ENCODE assay signal across 1 cellular context in genomic region chr3:150546226-150547044, GRCh38.
A peak's percentile ranks its signal among the peaks of the same experiment; 100 is the strongest.
TF ChIP-seq lines count a peak whose summit lies in the region.

EIF2A (plus strand) TSS chr3:150546787; CDS start chr3:150546803, 16 bp downstream.
SERP1 (minus strand) TSS chr3:150546496; CDS start chr3:150546135, 361 bp downstream.

TF ChIP-seq in K562, 482 proteins besides CTCF, POLR2A, EP300 and RAD21 (continued from another document and continues in another):
- TF ChIP-seq UBTF (IDR thresholded peaks at IDR 0.05; ENCODE audit: borderline replicate concordance in 1 of 2, low read depth in 2 of 2, low read length in 2 of 2) (peak in 1 of 2 experiments; percentile 89; a peak in 2 of 4 replicates), BRD4 (IDR thresholded peaks at IDR 0.05) (peak; percentile 81), JUNB (CRISPR knock-in tag; conservative IDR thresholded peaks at IDR 0.05) (no peak), CREB1 (IDR thresholded peaks at IDR 0.05) (peak; percentile 100), CREB1 (CRISPR knock-in tag; IDR thresholded peaks at IDR 0.05) (peak; percentile 100), MEF2A (IDR thresholded peaks at IDR 0.05; ENCODE audit: control insufficient read depth, low read depth, low read length) (no peak), POLR3G (IDR thresholded peaks at IDR 0.05; ENCODE audit: extremely low read depth, insufficient read length, insufficient replicate concordance) (no peak), NR2C2 (CRISPR knock-in tag; IDR thresholded peaks at IDR 0.05) (peak; percentile 98), NR2C2 (tag; IDR thresholded peaks at IDR 0.05) (peak; percentile 100), GATAD2A (IDR thresholded peaks at IDR 0.05) (no peak), ELF4 (CRISPR knock-in tag; IDR thresholded peaks at IDR 0.05) (no peak), FIP1L1 (IDR thresholded peaks at IDR 0.05; ENCODE audit: low read depth, low read length, poor library complexity, severe bottlenecking) (peak; percentile 95), XRCC5 (IDR thresholded peaks at IDR 0.05; ENCODE audit: low read depth, low read length) (0 out of 2 replicates have a peak, but pooled peaks have one; percentile 18), KLF16 (IDR thresholded peaks at IDR 0.05) (no peak), ZNF436 (CRISPR knock-in tag; IDR thresholded peaks at IDR 0.05) (no peak), ERF (CRISPR knock-in tag; IDR thresholded peaks at IDR 0.05) (peak; percentile 11; the same call in 1 of the 2 replicates), NR3C1 (CRISPR knock-in tag; IDR thresholded peaks at IDR 0.05) (0 out of 2 replicates have a peak, but pooled peaks have one; percentile 80), FOXK1 (CRISPR knock-in tag; IDR thresholded peaks at IDR 0.05; ENCODE audit: borderline replicate concordance) (peak; percentile 82; the same call in 1 of the 2 replicates), SP1 (CRISPR knock-in tag; IDR thresholded peaks at IDR 0.05) (peak; percentile 78), ILK (tag; IDR thresholded peaks at IDR 0.05; ENCODE audit: borderline replicate concordance, low read depth) (no peak), HDAC8 (tag; IDR thresholded peaks at IDR 0.05) (no peak), SAP30 (IDR thresholded peaks at IDR 0.05; ENCODE audit: borderline replicate concordance, insufficient read depth, low read depth, low read length, poor library complexity, severe bottlenecking) (peak; percentile 91), HOMEZ (CRISPR knock-in tag; IDR thresholded peaks at IDR 0.05) (no peak), ATF7 (IDR thresholded peaks at IDR 0.05) (peak; percentile 89), TFE3 (CRISPR knock-in tag; IDR thresholded peaks at IDR 0.05) (no peak), SIN3A (IDR thresholded peaks at IDR 0.05; ENCODE audit: borderline replicate concordance in 2 of 2, control insufficient read depth in 1 of 2, low read depth in 2 of 2, low read length in 2 of 2) (peak; percentile 89 to 95; a peak in 3 of 4 replicates), ZNF324 (CRISPR knock-in tag; IDR thresholded peaks at IDR 0.05) (no peak), RBM17 (IDR thresholded peaks at IDR 0.05; ENCODE audit: borderline replicate concordance, low read depth, low read length) (no peak), OTX1 (CRISPR knock-in tag; IDR thresholded peaks at IDR 0.05) (no peak), ARHGAP35 (IDR thresholded peaks at IDR 0.05; ENCODE audit: partially characterized antibody) (no peak), ZNF696 (CRISPR knock-in tag; conservative IDR thresholded peaks at IDR 0.05) (no peak), CREM (IDR thresholded peaks at IDR 0.05; ENCODE audit: low read depth) (peak; percentile 100), RERE (CRISPR knock-in tag; IDR thresholded peaks at IDR 0.05; ENCODE audit: borderline replicate concordance) (no peak), MIER1 (IDR thresholded peaks at IDR 0.05; ENCODE audit: low read depth) (no peak), NCOR1 (IDR thresholded peaks at IDR 0.05) (no peak; the same call in none of the 2 replicates), CCNT2 (IDR thresholded peaks at IDR 0.05; ENCODE audit: borderline replicate concordance, extremely low read depth, insufficient read length, low read depth, low read length) (peak; percentile 65), ZNF740 (CRISPR knock-in tag; IDR thresholded peaks at IDR 0.05) (peak; percentile 53; the same call in 1 of the 2 replicates), ZNF740 (tag; IDR thresholded peaks at IDR 0.05) (no peak), RFX7 (CRISPR knock-in tag; IDR thresholded peaks at IDR 0.05) (no peak), SLC30A9 (CRISPR knock-in tag; IDR thresholded peaks at IDR 0.05) (no peak), HNRNPLL (IDR thresholded peaks at IDR 0.05; ENCODE audit: low read depth, low read length, poor library complexity, severe bottlenecking) (peak; percentile 91), BCL6 (CRISPR knock-in tag; IDR thresholded peaks at IDR 0.05) (no peak)
- TF ChIP-seq, protein P1, sequence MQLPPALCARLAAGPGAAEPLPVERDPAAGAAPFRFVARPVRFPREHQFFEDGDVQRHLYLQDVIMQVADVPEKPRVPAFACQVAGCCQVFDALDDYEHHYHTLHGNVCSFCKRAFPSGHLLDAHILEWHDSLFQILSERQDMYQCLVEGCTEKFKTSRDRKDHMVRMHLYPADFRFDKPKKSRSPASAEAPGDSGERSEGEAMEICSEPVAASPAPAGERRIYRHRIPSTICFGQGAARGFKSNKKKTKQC (CRISPR knock-in tag; IDR thresholded peaks at IDR 0.05) = peak; percentile 76
- TF ChIP-seq, protein P2, sequence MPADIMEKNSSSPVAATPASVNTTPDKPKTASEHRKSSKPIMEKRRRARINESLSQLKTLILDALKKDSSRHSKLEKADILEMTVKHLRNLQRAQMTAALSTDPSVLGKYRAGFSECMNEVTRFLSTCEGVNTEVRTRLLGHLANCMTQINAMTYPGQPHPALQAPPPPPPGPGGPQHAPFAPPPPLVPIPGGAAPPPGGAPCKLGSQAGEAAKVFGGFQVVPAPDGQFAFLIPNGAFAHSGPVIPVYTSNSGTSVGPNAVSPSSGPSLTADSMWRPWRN (IDR thresholded peaks at IDR 0.05; ENCODE audit: low read depth) = no peak
- TF ChIP-seq, protein P3, sequence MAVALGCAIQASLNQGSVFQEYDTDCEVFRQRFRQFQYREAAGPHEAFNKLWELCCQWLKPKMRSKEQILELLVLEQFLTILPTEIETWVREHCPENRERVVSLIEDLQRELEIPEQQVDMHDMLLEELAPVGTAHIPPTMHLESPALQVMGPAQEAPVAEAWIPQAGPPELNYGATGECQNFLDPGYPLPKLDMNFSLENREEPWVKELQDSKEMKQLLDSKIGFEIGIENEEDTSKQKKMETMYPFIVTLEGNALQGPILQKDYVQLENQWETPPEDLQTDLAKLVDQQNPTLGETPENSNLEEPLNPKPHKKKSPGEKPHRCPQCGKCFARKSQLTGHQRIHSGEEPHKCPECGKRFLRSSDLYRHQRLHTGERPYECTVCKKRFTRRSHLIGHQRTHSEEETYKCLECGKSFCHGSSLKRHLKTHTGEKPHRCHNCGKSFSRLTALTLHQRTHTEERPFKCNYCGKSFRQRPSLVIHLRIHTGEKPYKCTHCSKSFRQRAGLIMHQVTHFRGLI (CRISPR knock-in tag; IDR thresholded peaks at IDR 0.05) = no peak
- TF ChIP-seq, protein P4, sequence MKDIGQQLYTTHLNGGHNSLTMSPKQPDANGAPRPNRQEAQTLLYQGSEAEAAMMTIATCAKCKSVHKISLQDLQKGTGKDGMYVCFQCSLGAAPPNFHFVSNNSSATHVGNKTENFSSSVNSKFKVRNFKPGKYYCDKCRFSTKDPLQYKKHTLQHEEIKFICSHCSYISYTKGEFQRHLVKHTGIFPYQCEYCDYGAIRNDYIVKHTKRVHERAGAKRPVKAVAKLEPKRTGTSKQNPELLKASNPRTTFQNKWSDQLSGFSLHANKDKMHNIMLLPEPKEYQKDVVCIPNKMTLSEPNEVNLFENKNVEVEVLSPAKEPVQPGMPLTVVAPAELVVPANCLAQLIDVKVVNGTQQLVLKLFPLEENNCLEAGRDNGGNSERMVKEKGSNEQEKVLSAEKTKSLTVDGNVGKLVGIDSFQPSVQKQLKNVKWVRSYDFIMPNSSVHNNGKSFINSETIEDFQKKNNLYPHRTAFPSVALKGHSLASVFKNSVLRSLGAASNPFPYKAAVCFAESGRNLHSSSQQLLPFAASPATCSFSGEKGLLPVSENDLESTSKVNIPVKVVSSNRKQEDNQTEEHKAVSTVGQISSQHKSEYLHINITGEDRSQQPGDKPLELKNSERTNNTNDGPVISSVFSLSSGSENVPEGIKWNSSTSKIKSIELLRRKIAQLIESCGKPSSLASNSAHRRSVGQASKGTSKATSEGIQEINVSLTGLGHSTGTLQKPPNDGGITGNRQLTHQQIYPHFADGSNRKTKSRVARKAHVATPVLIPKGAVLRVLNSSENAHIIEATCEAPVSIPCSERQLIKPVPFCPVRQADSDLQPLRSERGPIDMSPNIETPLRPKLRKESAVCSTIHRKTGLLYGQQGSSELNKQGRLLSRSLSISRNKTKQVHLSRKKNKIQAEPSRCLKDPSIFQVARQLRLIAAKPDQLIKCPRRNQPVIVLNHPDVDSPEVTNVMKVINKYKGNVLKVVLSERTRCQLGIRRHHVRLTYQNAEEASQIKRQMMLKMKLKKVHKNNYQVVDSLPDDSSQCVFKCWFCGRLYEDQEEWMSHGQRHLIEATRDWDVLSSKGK (CRISPR knock-in tag; IDR thresholded peaks at IDR 0.05) = no peak
